Comparison of ENCODE assay signal across 7 cellular contexts in the genomic region with DNA sequence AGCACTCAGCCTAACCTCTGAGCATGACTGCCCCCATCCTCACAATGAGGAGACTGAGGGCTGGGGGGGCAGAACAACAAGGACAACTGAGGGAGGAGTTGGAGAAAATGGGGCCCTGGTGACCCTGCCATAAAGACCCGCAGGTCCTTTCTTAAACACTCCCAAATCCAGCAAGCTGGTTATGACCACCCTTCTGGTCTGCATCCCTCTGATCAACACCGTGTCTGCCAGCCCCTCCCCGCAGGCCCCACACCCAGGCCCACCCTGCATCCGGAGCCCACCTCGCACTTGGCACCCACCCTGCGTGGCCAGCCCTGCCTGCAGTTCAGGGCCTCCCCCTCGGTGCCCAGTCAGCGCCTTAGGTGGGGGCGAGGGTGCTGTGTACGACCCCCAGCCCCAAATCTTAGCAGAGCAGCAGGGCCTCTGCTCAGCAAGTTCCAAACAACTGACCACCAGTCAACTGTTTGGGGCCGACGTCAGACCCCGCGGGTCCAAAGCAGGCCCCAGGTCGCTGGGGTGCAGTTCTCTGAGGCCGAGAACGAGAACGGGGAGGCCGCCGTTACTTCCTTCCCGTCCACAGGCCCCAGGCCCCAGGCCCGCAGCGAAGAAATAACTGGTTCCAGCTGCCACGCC. TPM values are rescaled to one million over a fixed set of nuclear protein-coding genes. Genes with fewer than 3 reads are reported as not detected.
DNase-seq lines count a peak whose midpoint lies in the region; ATAC-seq and TF ChIP-seq lines count a peak whose summit lies in the region.

No MANE protein-coding gene starts in this region.

- no peaks in the 10 kb centered on the region for H3K9me3 ChIP-seq in IMR-90 (ENCODE audit: control insufficient read depth, insufficient read depth, low read length)
- H3K9me3 ChIP-seq in effector memory CD4-positive, alpha-beta T cell (ENCODE audit: control insufficient read depth, low read length), result no peaks in the 10 kb centered on the region
- H3K9me3 ChIP-seq in neural cell (ENCODE audit: low read length), result no peaks in the 10 kb centered on the region

- intact Hi-C loops in IMR-90 (cut with micrococcal nuclease), result no loop called here

- peak overlapping the region; percentile 67; the same call in 1 of the 2 replicates for H3K4me2 ChIP-seq in IMR-90 (ENCODE audit: low read depth, low read length)
- no peak overlapping the region for H3K4me2 ChIP-seq in neural cell (ENCODE audit: low read length)

- H3K23ac ChIP-seq in IMR-90 (ENCODE audit: low read depth, low read length), result no peak overlapping the region; the same call in 1 of the 2 replicates

- H3K4ac ChIP-seq in IMR-90 (ENCODE audit: low read depth, low read length), result no peak overlapping the region

- H3K27me3 ChIP-seq in IMR-90 (ENCODE audit: control insufficient read depth, insufficient read depth, low read length), result peaks cover 37% of the 10 kb centered on the region; the same call in 1 of the 2 replicates
- H3K27me3 ChIP-seq in effector memory CD4-positive, alpha-beta T cell (replicated peaks; ENCODE audit: control insufficient read depth, insufficient read depth, low read length, poor library complexity, severe bottlenecking), result no peaks in the 10 kb centered on the region
- peaks cover 62% of the 10 kb centered on the region for H3K27me3 ChIP-seq in neural cell (ENCODE audit: insufficient read depth, low read depth, low read length)

- no peaks in the 10 kb centered on the region for H3K79me1 ChIP-seq in IMR-90 (ENCODE audit: low read depth in 1 of 2, low read length in 2 of 2)

- H3K9ac ChIP-seq in IMR-90 (ENCODE audit: low read depth, low read length), result peak overlapping the region; percentile 30; the same call in 1 of the 2 replicates
- no peak overlapping the region for H3K9ac ChIP-seq in neural cell (ENCODE audit: low read length)

- no peak overlapping the region for H3K14ac ChIP-seq in IMR-90 (replicated peaks; ENCODE audit: low read depth, low read length)

- H2BK20ac ChIP-seq in IMR-90 (ENCODE audit: low read depth, low read length), result no peak overlapping the region

- H2BK15ac ChIP-seq in IMR-90 (ENCODE audit: low read depth, low read length), result no peak overlapping the region

- CTCF ChIA-PET in IMR-90 (lab: Yijun Ruan, JAX), result no interaction called here

- no peak overlapping the region for H2BK120ac ChIP-seq in IMR-90 (ENCODE audit: low read depth, low read length)

- H3K9me1 ChIP-seq in IMR-90 (ENCODE audit: insufficient read depth, low read length), result no peaks in the 10 kb centered on the region

- peak overlapping the region; percentile 91 for H2AFZ ChIP-seq in IMR-90 (replicated peaks; ENCODE audit: low read length, poor library complexity)
- no peak overlapping the region for H2AFZ ChIP-seq in neural cell (ENCODE audit: low read depth, low read length)

- 17% methylated on average over 17 of the region's 24 CpGs; no CpG with 5 or more reads in 1 of the 2 experiments for WGBS in IMR-90 (ENCODE audit: extremely low coverage in 2 of 2, insufficient read length in 1 of 2), 2 experiments

- no peaks in the 10 kb centered on the region for H3K79me2 ChIP-seq in neural cell (replicated peaks; ENCODE audit: insufficient read depth, low read length)

- in situ Hi-C loops in IMR-90 (cut with MboI; ENCODE audit: low sequenced_read_pairs), result no loop called here

- no peak overlapping the region for H3K27ac ChIP-seq in IMR-90 (ENCODE audit: insufficient read depth, low read length)
- peak overlapping the region; percentile 88 for H3K27ac ChIP-seq in effector memory CD4-positive, alpha-beta T cell (ENCODE audit: insufficient read depth, low read length, poor library complexity, severe bottlenecking)
- H3K27ac ChIP-seq in neural cell (ENCODE audit: low read length), result no peak overlapping the region

- H3K36me3 ChIP-seq in IMR-90 (ENCODE audit: control insufficient read depth, insufficient read depth, low read length), result no peaks in the 10 kb centered on the region
- H3K36me3 ChIP-seq in effector memory CD4-positive, alpha-beta T cell (ENCODE audit: control insufficient read depth, insufficient read depth, low read length), result no peaks in the 10 kb centered on the region
- no peaks in the 10 kb centered on the region for H3K36me3 ChIP-seq in neural cell (ENCODE audit: insufficient read depth, low read length)

- TF ChIP-seq RAD21 in IMR-90 (IDR thresholded peaks at IDR 0.05; ENCODE audit: low read length) (no peak), neural cell (conservative IDR thresholded peaks at IDR 0.05) (no peak)

- POLR2A ChIA-PET in IMR-90 (lab: Charles Lee; ENCODE audit: unreplicated experiment), result no interaction called here

- TF ChIP-seq EP300 in neural cell (conservative IDR thresholded peaks at IDR 0.05; ENCODE audit: poor library complexity, severe bottlenecking), result no peak

- dilution Hi-C loops in IMR-90 (cut with HindIII; ENCODE audit: low sequenced_read_pairs, unreplicated experiment), result no loop called here

- H4K91ac ChIP-seq in IMR-90 (ENCODE audit: insufficient read depth, low read depth, low read length), result no peak overlapping the region

- H2BK5ac ChIP-seq in IMR-90 (ENCODE audit: low read depth, low read length, poor library complexity, severe bottlenecking), result no peak overlapping the region

- H2AK9ac ChIP-seq in IMR-90 (replicated peaks; ENCODE audit: low read depth, low read length, poor library complexity), result peak overlapping the region; percentile 1

- DNase-seq in IMR-90 (no peak), cerebellar nuclear complex (lab: John Stamatoyannopoulos, UW) (no peak), UCSD-AML1 (lab: John Stamatoyannopoulos, UW; ENCODE audit: unreplicated experiment) (no peak), glomerular visceral epithelial cell (ENCODE audit: extremely low spot score) (no peak)
- DNase-seq in effector memory CD4-positive, alpha-beta T cell, result no peak

- H4K5ac ChIP-seq in IMR-90 (ENCODE audit: low read depth, low read length), result no peak overlapping the region

- ATAC-seq in GM19395 (IDR thresholded peaks at IDR 0.05; ENCODE audit: unreplicated experiment), result peak; percentile 32
- ATAC-seq in IMR-90 (ENCODE audit: low read depth), result no peak

- H3K4me3 ChIP-seq in IMR-90 (ENCODE audit: insufficient read depth, low read depth, low read length) (peak overlapping the region; percentile 55; the same call in 1 of the 2 replicates), neural cell (ENCODE audit: low read length) (peak overlapping the region; percentile 68)
- peak overlapping the region; percentile 82 for H3K4me3 ChIP-seq in effector memory CD4-positive, alpha-beta T cell (ENCODE audit: insufficient read depth, low read depth, low read length, poor library complexity, severe bottlenecking)

- H3K18ac ChIP-seq in IMR-90 (ENCODE audit: low read depth, low read length), result no peak overlapping the region; the same call in 1 of the 2 replicates

- H4K20me1 ChIP-seq in IMR-90 (ENCODE audit: insufficient read depth, low read length) (peaks cover 3% of the 10 kb centered on the region; the same call in 1 of the 2 replicates), neural cell (ENCODE audit: insufficient read depth) (no peaks in the 10 kb centered on the region)

- no peaks in the 10 kb centered on the region for H3K9me2 ChIP-seq in neural cell (ENCODE audit: insufficient read depth, low read length)

- BruUV-seq in IMR-90 (replicated peaks; lab: Mats Ljungman, UMichigan), result no TSS peak

- TF ChIP-seq CTCF in IMR-90 (conservative IDR thresholded peaks at IDR 0.05; ENCODE audit: low read depth, low read length), result no peak
- no peak for TF ChIP-seq CTCF in neural cell (IDR thresholded peaks at IDR 0.05; ENCODE audit: poor library complexity, severe bottlenecking)

- no peak overlapping the region for H3K56ac ChIP-seq in IMR-90 (ENCODE audit: extremely low read depth, insufficient read depth, low read length)

- peaks cover 10% of the 10 kb centered on the region; the same call in 1 of the 2 replicates for H3K4me1 ChIP-seq in IMR-90 (ENCODE audit: control insufficient read depth, insufficient read depth, low read length)
- H3K4me1 ChIP-seq in effector memory CD4-positive, alpha-beta T cell (ENCODE audit: control insufficient read depth, insufficient read depth, low read length, poor library complexity, severe bottlenecking), result peaks cover 31% of the 10 kb centered on the region

- H4K8ac ChIP-seq in IMR-90 (ENCODE audit: low read depth in 2 of 2, low read length in 2 of 2), result no peak overlapping the region

- no peak for TF ChIP-seq POLR2A in IMR-90 (IDR thresholded peaks at IDR 0.05; ENCODE audit: low read depth, low read length)

- H2AK5ac ChIP-seq in IMR-90 (ENCODE audit: low read depth, low read length), result no peak overlapping the region

- no peaks in the 10 kb centered on the region for H3F3A ChIP-seq in neural cell (ENCODE audit: insufficient read depth, low read length, poor library complexity, severe bottlenecking)

TF ChIP-seq in IMR-90, 13 proteins besides CTCF, POLR2A, EP300 and RAD21:
- no peak for TF ChIP-seq RFX5 (IDR thresholded peaks at IDR 0.05; ENCODE audit: low read depth, low read length)
- TF ChIP-seq FOS (IDR thresholded peaks at IDR 0.05; ENCODE audit: low read depth, low read length), result no peak

TF ChIP-seq in neural cell, 6 proteins besides CTCF, POLR2A, EP300 and RAD21 (continues in another document):
- no peak for TF ChIP-seq POLR2AphosphoS5 (IDR thresholded peaks at IDR 0.05)

RNA-seq across cellular contexts. Expression of a gene that starts 1.2 kb away (rescaled TPM):
- total RNA-seq in IMR-90 (2012; rRNA removed), result 0.56 and 0.72 TPM in 2 replicates
- polyA plus RNA-seq in IMR-90 (2012; rRNA removed) (1.0 and 1.2 TPM in 2 replicates), neural cell (0.14 TPM in 1 of 2 replicates, not detected in the other)
- 0.81 and 1.0 TPM in 2 replicates for polyA plus RNA-seq in IMR-90 (2012; cell fraction: cytosol; rRNA removed)
- 3.1 and 4.1 TPM in 2 replicates for polyA plus RNA-seq in IMR-90 (2012; cell fraction: nucleus; rRNA removed; ENCODE audit: low replicate concordance)
- polyA minus RNA-seq in neural cell, result not detected in 2 replicates

RNA-seq across cellular contexts. Expression of a gene that starts 25.2 kb away (rescaled TPM):
- total RNA-seq in IMR-90 (2012; rRNA removed), result not detected in 2 replicates
- not detected in 2 replicates for polyA plus RNA-seq in IMR-90 (2012; rRNA removed)
- not detected in 2 replicates for polyA plus RNA-seq in IMR-90 (2012; cell fraction: cytosol; rRNA removed)
- polyA plus RNA-seq in IMR-90 (2012; cell fraction: nucleus; rRNA removed; ENCODE audit: low replicate concordance), result not detected in 2 replicates
- polyA plus RNA-seq in neural cell, result not detected in 2 replicates
- not detected in 2 replicates for polyA minus RNA-seq in neural cell
